Comparison of ENCODE assay signal across 17 cellular contexts in genomic region chr14:96202441-96203094, GRCh38.
"Had no signal": no experiment of that assay in that cellular context is flagged by ENCODE, and none has a peak within 500 bp of the region (broad histone marks: within the 10 kb centered on the region; RNA-seq: fewer than 3 reads in every experiment).

No MANE protein-coding gene starts in this region.

- H3K4me3 ChIP-seq: body of pancreas, colonic mucosa, lung, sigmoid colon had no signal

- DNase-seq: activated CD4-positive, alpha-beta T cell treated with anti-CD3 and anti-CD28 coated beads, Interleukin-2, amount 50 U/mL, for 48 hours; activated naive CD4-positive, alpha-beta T cell; activated naive CD8-positive, alpha-beta T cell treated with anti-CD3 and anti-CD28 coated beads for 36 hours; activated T-cell treated with anti-CD3 and anti-CD28 coated beads for 4 hours; amygdala; colonic mucosa; endodermal cell; foreskin melanocyte; glutamatergic neuron; hippocampal formation; midbrain; occipital lobe; sigmoid colon; stimulated activated naive CD4-positive, alpha-beta T cell; T-helper 2 cell had no signal
